ENCODE assay signal across 19 cellular contexts in the genomic region with DNA sequence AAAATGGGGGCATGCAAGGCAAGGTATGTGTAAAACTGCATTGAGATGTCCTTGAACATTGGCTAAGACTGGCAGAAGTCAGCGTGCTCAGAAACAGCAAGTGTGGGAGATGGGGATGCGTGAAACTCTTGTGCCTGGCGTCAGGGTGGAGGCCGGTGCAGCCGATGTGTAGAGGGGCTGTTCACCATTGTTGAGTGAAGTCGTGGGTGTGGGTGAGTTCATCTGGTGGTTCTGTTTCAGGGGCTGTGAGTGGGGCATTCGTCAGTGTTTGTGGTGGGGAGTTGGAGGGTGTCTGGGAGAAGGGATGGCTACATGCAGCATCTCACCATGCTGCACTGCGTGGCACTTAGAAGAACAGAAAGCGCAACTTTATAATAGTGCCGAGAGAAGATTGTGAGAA. TPM values are rescaled to one million over a fixed set of nuclear protein-coding genes. Genes with fewer than 3 reads are reported as not detected.
A peak's percentile ranks its signal among the peaks of the same experiment; 100 is the strongest.
DNase-seq lines count a peak whose midpoint lies in the region; TF ChIP-seq lines count a peak whose summit lies in the region.
"Had no signal": no experiment of that assay in that cellular context is flagged by ENCODE, and none has a peak within 500 bp of the region (broad histone marks: within the 10 kb centered on the region; RNA-seq: fewer than 3 reads in every experiment).

No MANE protein-coding gene starts in this region.

- intact Hi-C loops in CD4-positive, alpha-beta memory T cell (cut with micrococcal nuclease), result no loop called here

- CTCF ChIA-PET in CD4-positive, alpha-beta memory T cell (lab: Charles Lee; ENCODE audit: partially characterized antibody), result no interaction called here
- CTCF ChIA-PET in RWPE1 (lab: Yijun Ruan, JAX), result interaction anchor here (0.5 kb wide), 1 partner anchor 458 kb away, joined by 3 read pairs; no protein-coding TSS in a partner anchor

- no peak overlapping the region for H3K4me3 Mint-ChIP-seq in CD4-positive, alpha-beta memory T cell
- peak overlapping the region; percentile 40 for H3K4me3 Mint-ChIP-seq in activated naive CD8-positive, alpha-beta T cell treated with anti-CD3 and anti-CD28 coated beads for 36 hours
- no peak overlapping the region for H3K4me3 Mint-ChIP-seq in neural crest cell
- H3K4me3 Mint-ChIP-seq: neural progenitor cell had no signal

- no peak for DNase-seq in CD4-positive, alpha-beta memory T cell
- DNase-seq in RWPE1 (ENCODE audit: low spot score), result no peak
- peak; percentile 50 for DNase-seq in activated naive CD8-positive, alpha-beta T cell treated with anti-CD3 and anti-CD28 coated beads for 36 hours
- no peak for DNase-seq in neural crest cell (ENCODE audit: low read depth, low spot score)
- no peak for DNase-seq in CD1c-positive myeloid dendritic cell (ENCODE audit: extremely low spot score)
- DNase-seq in DMS53 treated with DMSO at 0.1 percent for 48 hours (lab: John Stamatoyannopoulos, UW; ENCODE audit: unreplicated experiment), result no peak
- no peak for DNase-seq in SW480 (ENCODE audit: low spot score)
- no peak for DNase-seq in NCI-H82 treated with DMSO at 0.1 percent for 48 hours (lab: John Stamatoyannopoulos, UW; ENCODE audit: unreplicated experiment)
- DNase-seq: caudate nucleus, esophagus squamous epithelium, KBM-7, NCI-H748 treated with DMSO at 0.1 percent for 48 hours, PC-3, T1000, tibial artery had no signal

- no peaks in the 10 kb centered on the region for H3K27me3 ChIP-seq in CD4-positive, alpha-beta memory T cell (ENCODE audit: insufficient read depth, low read length)
- H3K27me3 ChIP-seq: esophagus squamous epithelium, neural progenitor cell, SJSA1, tibial artery had no signal

- no peak overlapping the region for H3K4me3 ChIP-seq in CD4-positive, alpha-beta memory T cell (ENCODE audit: low read length in 2 of 2)
- H3K4me3 ChIP-seq: esophagus squamous epithelium, neural progenitor cell, SJSA1, tibial artery had no signal

- no peak for TF ChIP-seq CTCF in RWPE1 (conservative IDR thresholded peaks at IDR 0.05; ENCODE audit: low read depth)
- TF ChIP-seq CTCF in neural crest cell (conservative IDR thresholded peaks at IDR 0.05), result no peak

- H3K4me1 ChIP-seq in CD4-positive, alpha-beta memory T cell (ENCODE audit: insufficient read depth, low read length), result peaks cover 14% of the 10 kb centered on the region
- H3K4me1 ChIP-seq: neural progenitor cell, SJSA1, tibial artery had no signal

- no peaks in the 10 kb centered on the region for H3K9me3 ChIP-seq in CD4-positive, alpha-beta memory T cell (ENCODE audit: control insufficient read depth in 1 of 2, low read length in 2 of 2)
- H3K9me3 ChIP-seq: esophagus squamous epithelium, SJSA1, tibial artery had no signal

- peaks cover 15 to 41% (median 23%) of the 10 kb centered on the region in 4 donors for H3K4me1 Mint-ChIP-seq in CD4-positive, alpha-beta memory T cell
- H3K4me1 Mint-ChIP-seq in activated naive CD8-positive, alpha-beta T cell treated with anti-CD3 and anti-CD28 coated beads for 36 hours, result peaks cover 62% of the 10 kb centered on the region
- no peaks in the 10 kb centered on the region for H3K4me1 Mint-ChIP-seq in neural crest cell
- H3K4me1 Mint-ChIP-seq: neural progenitor cell had no signal

- H3K27ac Mint-ChIP-seq in CD4-positive, alpha-beta memory T cell, result peak overlapping the region in 5 of 7 donors; percentile 13 to 63 (median 41)
- peak overlapping the region; percentile 79 for H3K27ac Mint-ChIP-seq in activated naive CD8-positive, alpha-beta T cell treated with anti-CD3 and anti-CD28 coated beads for 36 hours
- peak overlapping the region; percentile 25 for H3K27ac Mint-ChIP-seq in neural crest cell (ENCODE audit: unreplicated experiment)
- H3K27ac Mint-ChIP-seq: neural progenitor cell had no signal

- POLR2A ChIA-PET in CD4-positive, alpha-beta memory T cell (lab: Charles Lee; ENCODE audit: partially characterized antibody), result no interaction called here
- POLR2A ChIA-PET in RWPE1 (lab: Yijun Ruan, JAX; ENCODE audit: low non-redundant PET), result no interaction called here

- H3K36me3 Mint-ChIP-seq in CD4-positive, alpha-beta memory T cell, result peaks cover 58 to 72% of the 10 kb centered on the region in 2 donors
- H3K36me3 Mint-ChIP-seq in activated naive CD8-positive, alpha-beta T cell treated with anti-CD3 and anti-CD28 coated beads for 36 hours, result peaks cover 59% of the 10 kb centered on the region
- peaks cover 25% of the 10 kb centered on the region for H3K36me3 Mint-ChIP-seq in neural crest cell (ENCODE audit: low read depth)

- no peak overlapping the region for H3K27ac ChIP-seq in CD4-positive, alpha-beta memory T cell (ENCODE audit: low read depth, low read length)
- H3K27ac ChIP-seq in RWPE1, result 0 out of 2 replicates have a peak overlapping the region, but pooled peaks have one; percentile 22
- H3K27ac ChIP-seq: esophagus squamous epithelium, neural progenitor cell, SJSA1, tibial artery had no signal

- H3K36me3 ChIP-seq in CD4-positive, alpha-beta memory T cell (ENCODE audit: insufficient read depth, low read length), result peaks cover 69% of the 10 kb centered on the region
- H3K36me3 ChIP-seq: neural progenitor cell had no signal

- no peaks in the 10 kb centered on the region for H3K9me3 Mint-ChIP-seq in CD4-positive, alpha-beta memory T cell
- no peaks in the 10 kb centered on the region for H3K9me3 Mint-ChIP-seq in activated naive CD8-positive, alpha-beta T cell treated with anti-CD3 and anti-CD28 coated beads for 36 hours
- no peaks in the 10 kb centered on the region for H3K9me3 Mint-ChIP-seq in neural crest cell
- H3K9me3 Mint-ChIP-seq: neural progenitor cell had no signal

- no peaks in the 10 kb centered on the region for H3K27me3 Mint-ChIP-seq in CD4-positive, alpha-beta memory T cell
- H3K27me3 Mint-ChIP-seq in activated naive CD8-positive, alpha-beta T cell treated with anti-CD3 and anti-CD28 coated beads for 36 hours, result no peaks in the 10 kb centered on the region
- H3K27me3 Mint-ChIP-seq in neural crest cell (ENCODE audit: low read depth), result no peaks in the 10 kb centered on the region

RNA-seq across cellular contexts. Expression of a gene that starts 11.4 kb away (rescaled TPM):
- 10 to 100 TPM; 11.2 to 11.4 TPM for total RNA-seq in CD4-positive, alpha-beta memory T cell
- not detected for polyA plus RNA-seq in CD4-positive, alpha-beta memory T cell
- total RNA-seq in activated naive CD8-positive, alpha-beta T cell treated with anti-CD3 and anti-CD28 coated beads for 36 hours, result not detected
- total RNA-seq in neural crest cell, result 6.9 and 9.9 TPM in 2 replicates
- total RNA-seq: mesenteric fat pad, PC-3, renal cortical epithelial cell, SJSA1 had no signal

RNA-seq across cellular contexts. Expression of a gene that starts 13.0 kb away (rescaled TPM):
- total RNA-seq in CD4-positive, alpha-beta memory T cell, result 10 to 100 TPM; 93.3 to 95.7 TPM
- 10 to 100 TPM; 48.8 to 63.9 TPM for polyA plus RNA-seq in CD4-positive, alpha-beta memory T cell
- total RNA-seq in activated naive CD8-positive, alpha-beta T cell treated with anti-CD3 and anti-CD28 coated beads for 36 hours, result 100 to 1,000 TPM; 237 to 252 TPM
- 213 and 214 TPM in 2 replicates for total RNA-seq in neural crest cell

RNA-seq across cellular contexts. Expression of a gene that starts 13.7 kb away (rescaled TPM):
- total RNA-seq in CD4-positive, alpha-beta memory T cell, result 1 to 10 TPM; 5.2 to 5.5 TPM
- 1 to 10 TPM in 1 of 2 donors, under 1 TPM in 1; 0.26 to 2.8 TPM for polyA plus RNA-seq in CD4-positive, alpha-beta memory T cell
- total RNA-seq in activated naive CD8-positive, alpha-beta T cell treated with anti-CD3 and anti-CD28 coated beads for 36 hours, result 10 to 100 TPM; 13.8 to 15.6 TPM
- 22.7 and 25.1 TPM in 2 replicates for total RNA-seq in neural crest cell

RNA-seq across cellular contexts. Expression of a gene that starts 14.1 kb away (rescaled TPM):
- 10 to 100 TPM; 53.5 to 55.0 TPM for total RNA-seq in CD4-positive, alpha-beta memory T cell
- 10 to 100 TPM; 67.3 to 69.8 TPM for polyA plus RNA-seq in CD4-positive, alpha-beta memory T cell
- 10 to 100 TPM; 26.0 to 27.2 TPM for total RNA-seq in activated naive CD8-positive, alpha-beta T cell treated with anti-CD3 and anti-CD28 coated beads for 36 hours
- 14.1 and 15.2 TPM in 2 replicates for total RNA-seq in neural crest cell

RNA-seq across cellular contexts. Expression of a gene that starts 35.0 kb away (rescaled TPM):
- 100 to 1,000 TPM; 203 to 219 TPM for total RNA-seq in CD4-positive, alpha-beta memory T cell
- polyA plus RNA-seq in CD4-positive, alpha-beta memory T cell, result 100 to 1,000 TPM; 141 to 207 TPM
- total RNA-seq in activated naive CD8-positive, alpha-beta T cell treated with anti-CD3 and anti-CD28 coated beads for 36 hours, result 100 to 1,000 TPM in 1 of 2 experiments, 10 to 100 TPM in 1; 97.2 to 100 TPM
- 109 and 113 TPM in 2 replicates for total RNA-seq in neural crest cell

Comparison
In these comparisons a context has a peak if more than half of its experiments do, and no peak if none do; other contexts are left out.
1. H3K27ac Mint-ChIP-seq: peak in every context shown above with its lines; median percentile 79 in activated naive CD8-positive, alpha-beta T cell treated with anti-CD3 and anti-CD28 coated beads for 36 hours; 41 in CD4-positive, alpha-beta memory T cell; 25 in neural crest cell.